14 cellular contexts compared by ENCODE assay signal in the genomic region with DNA sequence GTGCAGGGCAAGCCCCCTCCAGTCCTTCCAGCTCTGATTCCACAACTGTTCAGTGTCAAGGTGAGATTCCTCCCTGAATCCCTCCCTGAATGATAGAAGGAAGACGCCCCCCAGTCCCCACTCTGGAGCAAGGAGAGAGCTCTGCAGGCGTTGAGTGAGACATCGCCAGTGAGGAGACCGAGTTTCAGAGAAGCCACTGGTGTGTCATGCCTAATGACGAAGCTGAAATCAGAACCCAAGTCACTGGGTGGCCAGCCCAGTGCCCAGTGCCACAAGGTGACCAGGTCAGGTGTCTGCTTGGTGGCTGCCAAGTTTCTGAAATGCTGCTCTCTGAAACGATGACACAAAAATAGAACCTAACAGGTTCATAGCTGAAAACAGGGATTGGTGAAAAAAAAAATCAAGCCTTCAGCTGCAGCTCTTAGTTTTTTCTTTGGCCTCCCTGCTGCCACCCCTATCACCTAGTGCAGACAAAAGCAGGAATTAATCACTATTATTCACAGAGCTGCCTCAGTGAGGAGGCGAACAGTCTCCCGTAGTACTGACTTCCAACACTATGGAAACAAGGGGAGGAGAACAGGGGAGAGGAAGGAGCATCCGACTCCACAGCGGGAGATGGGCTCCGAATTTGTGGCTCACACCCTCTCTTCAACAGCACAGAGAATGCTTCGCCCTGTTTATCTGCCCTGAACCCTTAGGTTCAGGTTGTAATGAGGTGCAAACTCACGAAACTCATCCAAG.
"Had no signal": no experiment of that assay in that cellular context is flagged by ENCODE, and none has a peak within 500 bp of the region (broad histone marks: within the 10 kb centered on the region; RNA-seq: fewer than 3 reads in every experiment).

No MANE protein-coding gene starts in this region.

- H3K9me3 Mint-ChIP-seq: activated naive CD4-positive, alpha-beta T cell treated with anti-CD3 and anti-CD28 coated beads, Interleukin-2, amount 10 ng/mL, durations not matched to agents 7 days and 5 days; activated T-helper 17 cell treated with anti-CD3 and anti-CD28 coated beads, Interleukin-2, amount 50 U/mL, for 72 hours; stimulated activated naive CD8-positive, alpha-beta T cell treated with anti-CD3 and anti-CD28 coated beads, Interleukin-15, Interleukin-2, amounts not matched to agents 100 ng/mL and 50 ng/mL, for 24 hours; T-helper 1 cell treated with Interleukin-12 subunit alpha and Interleukin-12 subunit beta and Interleukin-4 antibody, amounts not matched to agents 30 μg/mL and 1 μg/mL, for 36 hours had no signal

- H3K4me1 Mint-ChIP-seq: activated CD4-positive, alpha-beta T cell treated with anti-CD3 and anti-CD28 coated beads, Interleukin-2, amount 10 ng/mL, durations not matched to agents 7 days and 5 days; activated naive CD4-positive, alpha-beta T cell treated with anti-CD3 and anti-CD28 coated beads, Interleukin-2, amount 10 ng/mL, durations not matched to agents 7 days and 5 days; activated T-helper 17 cell treated with anti-CD3 and anti-CD28 coated beads, Interleukin-2, amount 50 U/mL, for 72 hours had no signal

- H3K9me3 ChIP-seq: adrenal gland, body of pancreas had no signal

- H3K36me3 ChIP-seq: adrenal gland, left lung had no signal

- H3K27ac ChIP-seq: adrenal gland, body of pancreas, foreskin keratinocyte, left lung had no signal

- H3K27me3 ChIP-seq: adrenal gland, body of pancreas, foreskin keratinocyte, left lung had no signal

- DNase-seq: activated CD4-positive, alpha-beta T cell treated with anti-CD3 and anti-CD28 coated beads, Interleukin-2, amount 10 ng/mL, durations not matched to agents 7 days and 5 days; activated CD4-positive, CD25-positive, alpha-beta regulatory T cell; activated naive CD4-positive, alpha-beta T cell treated with anti-CD3 and anti-CD28 coated beads, Interleukin-2, amount 10 ng/mL, durations not matched to agents 7 days and 5 days; activated T-cell treated with anti-CD3 and anti-CD28 coated beads for 4 hours; adrenal gland; body of pancreas; foreskin keratinocyte; stimulated activated CD4-positive, alpha-beta T cell treated with anti-CD3 and anti-CD28 coated beads, Interleukin-4, amount 100 ng/mL, for 1 hour; stimulated activated CD8-positive, alpha-beta memory T cell treated with anti-CD3 and anti-CD28 coated beads, Interleukin-4, amount 100 ng/mL, for 48 hours had no signal

- H3K4me3 ChIP-seq: adrenal gland, body of pancreas, left lung had no signal

- H3K27me3 Mint-ChIP-seq: activated CD4-positive, alpha-beta T cell treated with anti-CD3 and anti-CD28 coated beads, Interleukin-2, amount 10 ng/mL, durations not matched to agents 7 days and 5 days; activated T-helper 17 cell treated with anti-CD3 and anti-CD28 coated beads, Interleukin-2, amount 50 U/mL, for 72 hours; stimulated activated naive CD8-positive, alpha-beta T cell treated with anti-CD3 and anti-CD28 coated beads, Interleukin-15, Interleukin-2, amounts not matched to agents 100 ng/mL and 50 ng/mL, for 24 hours had no signal

- H3K36me3 Mint-ChIP-seq: activated naive CD4-positive, alpha-beta T cell treated with anti-CD3 and anti-CD28 coated beads, Interleukin-2, amount 10 ng/mL, durations not matched to agents 7 days and 5 days had no signal

- H3K27ac Mint-ChIP-seq: activated CD4-positive, alpha-beta T cell treated with anti-CD3 and anti-CD28 coated beads, Interleukin-2, amount 10 ng/mL, durations not matched to agents 7 days and 5 days; activated naive CD4-positive, alpha-beta T cell treated with anti-CD3 and anti-CD28 coated beads, Interleukin-2, amount 10 ng/mL, durations not matched to agents 7 days and 5 days; activated T-helper 17 cell treated with anti-CD3 and anti-CD28 coated beads, Interleukin-2, amount 50 U/mL, for 72 hours; stimulated activated naive CD8-positive, alpha-beta T cell treated with anti-CD3 and anti-CD28 coated beads, Interleukin-15, Interleukin-2, amounts not matched to agents 100 ng/mL and 50 ng/mL, for 24 hours; T-helper 1 cell treated with Interleukin-12 subunit alpha and Interleukin-12 subunit beta and Interleukin-4 antibody, amounts not matched to agents 30 μg/mL and 1 μg/mL, for 36 hours had no signal

- H3K4me1 ChIP-seq: adrenal gland, left lung had no signal

- H3K4me3 Mint-ChIP-seq: activated CD4-positive, alpha-beta T cell treated with anti-CD3 and anti-CD28 coated beads, Interleukin-2, amount 10 ng/mL, durations not matched to agents 7 days and 5 days; activated naive CD4-positive, alpha-beta T cell treated with anti-CD3 and anti-CD28 coated beads, Interleukin-2, amount 10 ng/mL, durations not matched to agents 7 days and 5 days; activated T-helper 17 cell treated with anti-CD3 and anti-CD28 coated beads, Interleukin-2, amount 50 U/mL, for 72 hours; stimulated activated naive CD8-positive, alpha-beta T cell treated with anti-CD3 and anti-CD28 coated beads, Interleukin-15, Interleukin-2, amounts not matched to agents 100 ng/mL and 50 ng/mL, for 24 hours; T-helper 1 cell treated with Interleukin-12 subunit alpha and Interleukin-12 subunit beta and Interleukin-4 antibody, amounts not matched to agents 30 μg/mL and 1 μg/mL, for 36 hours had no signal

- ATAC-seq: activated T-helper 17 cell treated with anti-CD3 and anti-CD28 coated beads, Interleukin-2, amount 50 U/mL, for 72 hours; body of pancreas; foreskin keratinocyte; left lung; SK-N-SH treated with all-trans-retinoic acid at 6 μM for 48 hours had no signal
